Comparison of ENCODE assay signal across 9 cellular contexts in genomic region chr3:69541059-69541471, GRCh38.
A peak's percentile ranks its signal among the peaks of the same experiment; 100 is the strongest.
DNase-seq lines count a peak whose midpoint lies in the region; ATAC-seq and TF ChIP-seq lines count a peak whose summit lies in the region.
"Had no signal": no experiment of that assay in that cellular context is flagged by ENCODE, and none has a peak within 500 bp of the region (broad histone marks: within the 10 kb centered on the region; RNA-seq: fewer than 3 reads in every experiment).

No MANE protein-coding gene starts in this region.

- ATAC-seq in PC-3 (peak; percentile 18; the same call in 1 of the 2 replicates), foreskin keratinocyte (peak; percentile 91), GM18511 (IDR thresholded peaks at IDR 0.05; ENCODE audit: unreplicated experiment) (no peak)
- ATAC-seq in activated CD4-positive, CD25-positive, alpha-beta regulatory T cell treated with anti-CD3 and anti-CD28 coated beads, Interleukin-2, amount 50 U/mL, for 24 hours, result no peak

- no peak overlapping the region for H3K27ac ChIP-seq in PC-3 (ENCODE audit: low read length)
- H3K27ac ChIP-seq in foreskin keratinocyte, result peak overlapping the region; percentile 70
- no peak overlapping the region for H3K27ac ChIP-seq in muscle layer of duodenum (ENCODE audit: low read length)

- H3F3A ChIP-seq in PC-3 (ENCODE audit: low read length, unreplicated experiment), result no peaks in the 10 kb centered on the region

- no peaks in the 10 kb centered on the region for H4K20me1 ChIP-seq in PC-3 (ENCODE audit: low read length)

- H3K4me1 ChIP-seq in BE2C, result no peaks in the 10 kb centered on the region
- H3K4me1 ChIP-seq in PC-3 (ENCODE audit: insufficient read depth, low read length), result no peaks in the 10 kb centered on the region
- H3K4me1 ChIP-seq in foreskin keratinocyte, result peaks cover 30% of the 10 kb centered on the region
- H3K4me1 ChIP-seq in muscle layer of duodenum (ENCODE audit: control insufficient read depth in 1 of 2, insufficient read depth in 2 of 2, low read length in 2 of 2), result peaks cover 0 to 20% of the 10 kb centered on the region in 2 donors

- intact Hi-C loops in PC-3 (cut with micrococcal nuclease), result no loop called here

- DNase-seq in BE2C (peak; percentile 24), PC-3 (no peak), foreskin keratinocyte (peak; percentile 93 to 96), KBM-7 (no peak), activated gamma-delta T cell treated with Interleukin-2 at 50 U/mL for 16 hours (no peak)
- DNase-seq: NCI-H1048 had no signal

- no peaks in the 10 kb centered on the region for H3K9me3 ChIP-seq in BE2C
- no peaks in the 10 kb centered on the region for H3K9me3 ChIP-seq in PC-3 (ENCODE audit: low read length)
- H3K9me3 ChIP-seq in muscle layer of duodenum (ENCODE audit: control insufficient read depth in 1 of 2, low read length in 2 of 2), result no peaks in the 10 kb centered on the region

- H3K4me3 ChIP-seq in BE2C (ENCODE audit: low read depth, low read length), result peak overlapping the region; percentile 72
- peak overlapping the region; percentile 32; the same call in 1 of the 2 replicates for H3K4me3 ChIP-seq in PC-3 (ENCODE audit: low read length)
- peak overlapping the region; percentile 48 to 62 for H3K4me3 ChIP-seq in muscle layer of duodenum (ENCODE audit: low read depth in 1 of 2, low read length in 2 of 2)

- H3K9me2 ChIP-seq in PC-3 (replicated peaks; ENCODE audit: low read length), result no peaks in the 10 kb centered on the region

- 0 out of 2 replicates have a peak overlapping the region, but pooled peaks have one; percentile 48 for H3K4me2 ChIP-seq in PC-3 (ENCODE audit: low read length)

- no peaks in the 10 kb centered on the region for H3K79me2 ChIP-seq in PC-3 (ENCODE audit: low read length)

- BruUV-seq in PC-3 (replicated peaks; lab: Mats Ljungman, UMichigan), result no TSS peak

- POLR2A ChIA-PET in PC-3 (lab: Charles Lee; ENCODE audit: unreplicated experiment), result no interaction called here

- H3K36me3 ChIP-seq in BE2C, result no peaks in the 10 kb centered on the region
- H3K36me3 ChIP-seq in PC-3 (ENCODE audit: low read depth, low read length), result no peaks in the 10 kb centered on the region
- no peaks in the 10 kb centered on the region for H3K36me3 ChIP-seq in muscle layer of duodenum (ENCODE audit: control insufficient read depth in 1 of 2, insufficient read depth in 2 of 2, low read length in 2 of 2)

- CTCF ChIA-PET in PC-3 (lab: Charles Lee), result no interaction called here

- H3K27me3 ChIP-seq in BE2C, result no peaks in the 10 kb centered on the region
- peaks cover 19% of the 10 kb centered on the region for H3K27me3 ChIP-seq in PC-3 (ENCODE audit: low read length)
- no peaks in the 10 kb centered on the region for H3K27me3 ChIP-seq in foreskin keratinocyte
- peaks cover 5% of the 10 kb centered on the region for H3K27me3 ChIP-seq in muscle layer of duodenum (ENCODE audit: low read depth, low read length)

- TF ChIP-seq CTCF in BE2C (IDR thresholded peaks at IDR 0.05; ENCODE audit: low read depth, low read length) (no peak), PC-3 (conservative IDR thresholded peaks at IDR 0.05; ENCODE audit: low read depth, low read length) (no peak), foreskin keratinocyte (conservative IDR thresholded peaks at IDR 0.05) (no peak)

- H2AFZ ChIP-seq in PC-3 (ENCODE audit: low read length), result no peak overlapping the region

- no peak overlapping the region for H3K9ac ChIP-seq in PC-3 (ENCODE audit: low read length)

- in situ Hi-C loops in KBM-7 (cut with MboI; ENCODE audit: low pct_unique_long_range_greater_than_20kb, low sequenced_read_pairs), result no loop called here

Comparison
In these comparisons a context has a peak if more than half of its experiments do, and no peak if none do; other contexts are left out.
1. DNase-seq: peak in BE2C (single experiment) and foreskin keratinocyte (2 of 2); none in PC-3 (single experiment), KBM-7 (single experiment) and activated gamma-delta T cell treated with Interleukin-2 at 50 U/mL for 16 hours (single experiment).
2. ATAC-seq: peak in PC-3 (single experiment) and foreskin keratinocyte (single experiment); none in GM18511 (single experiment) and activated CD4-positive, CD25-positive, alpha-beta regulatory T cell treated with anti-CD3 and anti-CD28 coated beads, Interleukin-2, amount 50 U/mL, for 24 hours (0 of 2).
3. Peak in every context shown above with its lines, with median percentiles within 50 percentile points of each other: H3K4me3 ChIP-seq.